Comparison of ENCODE assay signal across 29 cellular contexts in genomic region chrX:46884799-46885198, GRCh38.
"Had no signal": no experiment of that assay in that cellular context is flagged by ENCODE, and none has a peak within 500 bp of the region (broad histone marks: within the 10 kb centered on the region; RNA-seq: fewer than 3 reads in every experiment).

No MANE protein-coding gene starts in this region.

- H3K36me3 ChIP-seq: ascending aorta, breast epithelium, MG63, SJCRH30 had no signal

- H3K4me1 ChIP-seq: ascending aorta, breast epithelium, SJCRH30 had no signal

- H3K27ac ChIP-seq: ascending aorta, breast epithelium, SJCRH30, SK-N-MC had no signal

- DNase-seq: activated CD4-positive, alpha-beta T cell treated with anti-CD3 and anti-CD28 coated beads, Interleukin-2, amount 10 ng/mL, durations not matched to agents 24 days and 14 days; activated CD4-positive, alpha-beta T cell treated with anti-CD3 and anti-CD28 coated beads, Interleukin-2, amount 50 U/mL, for 4 hours; activated CD8-positive, alpha-beta T cell treated with anti-CD3 and anti-CD28 coated beads for 36 hours; activated gamma-delta T cell; activated naive CD4-positive, alpha-beta T cell treated with Interleukin-2 at 50 U/mL for 16 hours; activated naive CD8-positive, alpha-beta T cell treated with anti-CD3 and anti-CD28 coated beads, Interleukin-2, amount 10 ng/mL, durations not matched to agents 7 days and 5 days; activated T-cell treated with anti-CD3 and anti-CD28 coated beads, Interleukin-2, amount 50 U/mL, for 1 hour; activated T-cell treated with anti-CD3 and anti-CD28 coated beads, Interleukin-2, amount 50 U/mL, for 72 hours; amygdala; Karpas-422; MG63; NCI-H1105; NCI-H1417 treated with DMSO at 0.1 percent for 48 hours; NCI-H187 treated with DMSO at 0.1 percent for 48 hours; NCI-H2081; NCI-H2171 treated with DMSO at 0.1 percent for 48 hours; NCI-H226; NCI-H446 treated with DMSO at 0.1 percent for 48 hours; NCI-H524; NCI-H69; NCI-H82; SHP77; SJCRH30; T1000 had no signal

- ATAC-seq: activated CD8-positive, alpha-beta T cell treated with anti-CD3 and anti-CD28 coated beads for 36 hours; activated T-cell treated with anti-CD3 and anti-CD28 coated beads, Interleukin-2, amount 50 U/mL, for 72 hours; activated T-helper 17 cell treated with anti-CD3 and anti-CD28 coated beads, Interleukin-2, amount 50 U/mL, for 72 hours; Panc1 had no signal

- H3K27me3 ChIP-seq: ascending aorta, MG63, SJCRH30 had no signal

- H3K4me3 ChIP-seq: ascending aorta, breast epithelium, MG63, SJCRH30, SK-N-MC had no signal

- H3K9me3 ChIP-seq: ascending aorta, breast epithelium, MG63, SJCRH30 had no signal
